1 cellular context compared by ENCODE assay signal in genomic region chr3:9786209-9786739, GRCh38.
A peak's percentile ranks its signal among the peaks of the same experiment; 100 is the strongest.
TF ChIP-seq lines count a peak whose summit lies in the region.

No MANE protein-coding gene starts in this region.

TF ChIP-seq in K562, 482 proteins besides CTCF, POLR2A, EP300 and RAD21 (continues in another document):
- no peak for TF ChIP-seq BCLAF1 (IDR thresholded peaks at IDR 0.05; ENCODE audit: borderline replicate concordance in 1 of 2, control insufficient read depth in 1 of 2, low read depth in 2 of 2, low read length in 1 of 2)
- TF ChIP-seq ETV6 (IDR thresholded peaks at IDR 0.05; ENCODE audit: borderline replicate concordance in 1 of 2, low read depth in 2 of 2, low read length in 1 of 2): no peak
- no peak for TF ChIP-seq ETV6 (CRISPR knock-in tag; IDR thresholded peaks at IDR 0.05; ENCODE audit: borderline replicate concordance)
- TF ChIP-seq FOXA3 (CRISPR knock-in tag; conservative IDR thresholded peaks at IDR 0.05 in 1 of 2, IDR thresholded peaks at IDR 0.05 in 1 of 2): no peak
- no peak for TF ChIP-seq ZNF830 (CRISPR knock-in tag; IDR thresholded peaks at IDR 0.05)
- TF ChIP-seq AFF1 (IDR thresholded peaks at IDR 0.05; ENCODE audit: low read depth in 1 of 2, partially characterized antibody in 2 of 2): no peak
- peak; percentile 60 for TF ChIP-seq GATA2 (CRISPR knock-in tag; IDR thresholded peaks at IDR 0.05)
- TF ChIP-seq VEZF1 (CRISPR knock-in tag; IDR thresholded peaks at IDR 0.05): no peak
- TF ChIP-seq ZNF23 (CRISPR knock-in tag; IDR thresholded peaks at IDR 0.05): no peak
- no peak for TF ChIP-seq ZNF224 (CRISPR knock-in tag; IDR thresholded peaks at IDR 0.05)
- TF ChIP-seq PHTF2 (CRISPR knock-in tag; IDR thresholded peaks at IDR 0.05): no peak
- TF ChIP-seq NBN (IDR thresholded peaks at IDR 0.05; ENCODE audit: low read depth): no peak
- no peak for TF ChIP-seq ZNF445 (CRISPR knock-in tag; IDR thresholded peaks at IDR 0.05; ENCODE audit: low read depth)
- peak; percentile 74 for TF ChIP-seq ZBTB7A (IDR thresholded peaks at IDR 0.05; ENCODE audit: borderline replicate concordance, control insufficient read depth, low read depth, low read length)
- no peak for TF ChIP-seq RAD51 (IDR thresholded peaks at IDR 0.05; ENCODE audit: borderline replicate concordance, low read depth)
- no peak for TF ChIP-seq CC2D1A (IDR thresholded peaks at IDR 0.05)
- TF ChIP-seq TFE3 (CRISPR knock-in tag; IDR thresholded peaks at IDR 0.05): no peak
- no peak for TF ChIP-seq GTF2E2 (tag; IDR thresholded peaks at IDR 0.05)
- TF ChIP-seq, protein P1, sequence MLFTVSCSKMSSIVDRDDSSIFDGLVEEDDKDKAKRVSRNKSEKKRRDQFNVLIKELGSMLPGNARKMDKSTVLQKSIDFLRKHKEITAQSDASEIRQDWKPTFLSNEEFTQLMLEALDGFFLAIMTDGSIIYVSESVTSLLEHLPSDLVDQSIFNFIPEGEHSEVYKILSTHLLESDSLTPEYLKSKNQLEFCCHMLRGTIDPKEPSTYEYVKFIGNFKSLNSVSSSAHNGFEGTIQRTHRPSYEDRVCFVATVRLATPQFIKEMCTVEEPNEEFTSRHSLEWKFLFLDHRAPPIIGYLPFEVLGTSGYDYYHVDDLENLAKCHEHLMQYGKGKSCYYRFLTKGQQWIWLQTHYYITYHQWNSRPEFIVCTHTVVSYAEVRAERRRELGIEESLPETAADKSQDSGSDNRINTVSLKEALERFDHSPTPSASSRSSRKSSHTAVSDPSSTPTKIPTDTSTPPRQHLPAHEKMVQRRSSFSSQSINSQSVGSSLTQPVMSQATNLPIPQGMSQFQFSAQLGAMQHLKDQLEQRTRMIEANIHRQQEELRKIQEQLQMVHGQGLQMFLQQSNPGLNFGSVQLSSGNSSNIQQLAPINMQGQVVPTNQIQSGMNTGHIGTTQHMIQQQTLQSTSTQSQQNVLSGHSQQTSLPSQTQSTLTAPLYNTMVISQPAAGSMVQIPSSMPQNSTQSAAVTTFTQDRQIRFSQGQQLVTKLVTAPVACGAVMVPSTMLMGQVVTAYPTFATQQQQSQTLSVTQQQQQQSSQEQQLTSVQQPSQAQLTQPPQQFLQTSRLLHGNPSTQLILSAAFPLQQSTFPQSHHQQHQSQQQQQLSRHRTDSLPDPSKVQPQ (CRISPR knock-in tag; IDR thresholded peaks at IDR 0.05; ENCODE audit: borderline replicate concordance): no peak
- TF ChIP-seq ZNF146 (CRISPR knock-in tag; IDR thresholded peaks at IDR 0.05; ENCODE audit: unreplicated experiment): no peak
- TF ChIP-seq FOXJ3 (CRISPR knock-in tag; IDR thresholded peaks at IDR 0.05): no peak
- no peak for TF ChIP-seq ZNF134 (CRISPR knock-in tag; conservative IDR thresholded peaks at IDR 0.05)
- no peak for TF ChIP-seq U2AF1 (optimal IDR thresholded peaks at IDR 0.05; ENCODE audit: low read depth, low read length)
- no peak for TF ChIP-seq ZNF584 (CRISPR knock-in tag; IDR thresholded peaks at IDR 0.05; ENCODE audit: low read depth)
- TF ChIP-seq, protein P2, sequence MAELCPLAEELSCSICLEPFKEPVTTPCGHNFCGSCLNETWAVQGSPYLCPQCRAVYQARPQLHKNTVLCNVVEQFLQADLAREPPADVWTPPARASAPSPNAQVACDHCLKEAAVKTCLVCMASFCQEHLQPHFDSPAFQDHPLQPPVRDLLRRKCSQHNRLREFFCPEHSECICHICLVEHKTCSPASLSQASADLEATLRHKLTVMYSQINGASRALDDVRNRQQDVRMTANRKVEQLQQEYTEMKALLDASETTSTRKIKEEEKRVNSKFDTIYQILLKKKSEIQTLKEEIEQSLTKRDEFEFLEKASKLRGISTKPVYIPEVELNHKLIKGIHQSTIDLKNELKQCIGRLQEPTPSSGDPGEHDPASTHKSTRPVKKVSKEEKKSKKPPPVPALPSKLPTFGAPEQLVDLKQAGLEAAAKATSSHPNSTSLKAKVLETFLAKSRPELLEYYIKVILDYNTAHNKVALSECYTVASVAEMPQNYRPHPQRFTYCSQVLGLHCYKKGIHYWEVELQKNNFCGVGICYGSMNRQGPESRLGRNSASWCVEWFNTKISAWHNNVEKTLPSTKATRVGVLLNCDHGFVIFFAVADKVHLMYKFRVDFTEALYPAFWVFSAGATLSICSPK (IDR thresholded peaks at IDR 0.05; ENCODE audit: borderline replicate concordance): no peak
- no peak for TF ChIP-seq NFIX (CRISPR knock-in tag; IDR thresholded peaks at IDR 0.05; ENCODE audit: low read depth)
- TF ChIP-seq RBFOX2 (IDR thresholded peaks at IDR 0.05; ENCODE audit: low read depth, low read length): no peak
- TF ChIP-seq MLX (CRISPR knock-in tag; conservative IDR thresholded peaks at IDR 0.05): no peak
- no peak for TF ChIP-seq SNRNP70 (optimal IDR thresholded peaks at IDR 0.05; ENCODE audit: low read depth, low read length)
- no peak for TF ChIP-seq ILF3 (IDR thresholded peaks at IDR 0.05; ENCODE audit: borderline replicate concordance)
- peak; percentile 12; the same call in 1 of the 2 replicates for TF ChIP-seq MTA3 (IDR thresholded peaks at IDR 0.05; ENCODE audit: borderline replicate concordance)
- peak in 1 of 2 experiments; percentile 61; a peak in 1 of 4 replicates for TF ChIP-seq HDAC1 (IDR thresholded peaks at IDR 0.05)
- TF ChIP-seq BHLHE40 (IDR thresholded peaks at IDR 0.05; ENCODE audit: low read length): no peak
- TF ChIP-seq PRMT5 (CRISPR knock-in tag; IDR thresholded peaks at IDR 0.05): no peak
- TF ChIP-seq, protein P3, sequence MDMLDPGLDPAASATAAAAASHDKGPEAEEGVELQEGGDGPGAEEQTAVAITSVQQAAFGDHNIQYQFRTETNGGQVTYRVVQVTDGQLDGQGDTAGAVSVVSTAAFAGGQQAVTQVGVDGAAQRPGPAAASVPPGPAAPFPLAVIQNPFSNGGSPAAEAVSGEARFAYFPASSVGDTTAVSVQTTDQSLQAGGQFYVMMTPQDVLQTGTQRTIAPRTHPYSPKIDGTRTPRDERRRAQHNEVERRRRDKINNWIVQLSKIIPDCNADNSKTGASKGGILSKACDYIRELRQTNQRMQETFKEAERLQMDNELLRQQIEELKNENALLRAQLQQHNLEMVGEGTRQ (CRISPR knock-in tag; IDR thresholded peaks at IDR 0.05): no peak
- TF ChIP-seq FOS (IDR thresholded peaks at IDR 0.05; ENCODE audit: extremely low read depth, insufficient read length): no peak
- no peak for TF ChIP-seq ELF1 (tag; IDR thresholded peaks at IDR 0.05)
- TF ChIP-seq PHB2 (IDR thresholded peaks at IDR 0.05; ENCODE audit: low read depth): no peak; the same call in none of the 2 replicates
- no peak for TF ChIP-seq E2F4 (CRISPR knock-in tag; IDR thresholded peaks at IDR 0.05; ENCODE audit: low read depth)
- TF ChIP-seq ZNF354B (CRISPR knock-in tag; IDR thresholded peaks at IDR 0.05): no peak
- TF ChIP-seq ZHX1 (conservative IDR thresholded peaks at IDR 0.05; ENCODE audit: low read length): no peak
- no peak for TF ChIP-seq ZKSCAN3 (CRISPR knock-in tag; IDR thresholded peaks at IDR 0.05)
- no peak for TF ChIP-seq COPS2 (conservative IDR thresholded peaks at IDR 0.05)
- peak; percentile 91 for TF ChIP-seq NCOR1 (IDR thresholded peaks at IDR 0.05)
- TF ChIP-seq RNF2 (IDR thresholded peaks at IDR 0.05): no peak
- TF ChIP-seq NFATC3 (IDR thresholded peaks at IDR 0.05): no peak
